Comparison of ENCODE assay signal across 8 cellular contexts in the genomic region with DNA sequence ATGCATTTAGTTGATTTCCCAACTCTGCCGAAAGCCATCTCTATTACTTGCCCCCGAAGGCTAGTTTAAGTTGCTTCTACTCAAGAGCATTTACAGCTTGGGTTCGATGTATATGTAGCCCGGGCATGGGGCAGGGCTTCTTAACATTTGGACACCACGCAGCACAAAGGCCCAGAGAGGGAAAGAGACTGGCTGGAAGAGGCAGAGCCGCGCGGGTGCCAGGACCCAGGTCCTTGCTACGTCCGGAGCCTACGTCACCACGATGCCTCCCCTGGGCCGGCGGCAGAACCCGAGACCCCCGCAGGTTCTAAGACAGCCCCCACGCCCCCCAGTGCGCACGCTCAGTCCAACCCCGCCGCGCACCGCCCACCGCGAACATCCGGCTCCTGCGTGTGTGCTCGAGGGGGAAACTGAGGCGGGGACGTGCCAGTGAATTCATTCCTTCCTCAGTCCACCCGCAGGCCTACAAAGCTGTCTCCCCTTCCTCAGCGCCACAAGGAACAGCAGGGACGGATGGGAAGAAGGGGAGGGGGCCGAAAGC. TPM values are rescaled to one million over a fixed set of nuclear protein-coding genes. Genes with fewer than 3 reads are reported as not detected.
DNase-seq lines count a peak whose midpoint lies in the region; ATAC-seq, FAIRE-seq and TF ChIP-seq lines count a peak whose summit lies in the region.

No MANE protein-coding gene starts in this region.

- peaks cover 12% of the 10 kb centered on the region for H3K4me1 ChIP-seq in CD8-positive, alpha-beta memory T cell (ENCODE audit: insufficient read depth, low read length)

- CTCF ChIA-PET in CD8-positive, alpha-beta memory T cell (lab: Charles Lee): interaction anchor here (0.9 to 4.1 kb wide), 12 partner anchors 8 to 142 kb away, joined by 3 to 46 read pairs (median 4); partner anchors contain the start of genes CTSA, DNTTIP1, NEURL2 and PLTP

- H3K4me3 ChIP-seq in CD8-positive, alpha-beta memory T cell (ENCODE audit: low read length): peak overlapping the region; percentile 97
- peak overlapping the region; percentile 98 for H3K4me3 ChIP-seq in kidney epithelial cell (ENCODE audit: low read depth, low read length)

- POLR2A ChIA-PET in CD8-positive, alpha-beta memory T cell (lab: Charles Lee): interaction anchor here (0.6 to 4.6 kb wide), 18 partner anchors 10 to 109 kb away, joined by 3 to 113 read pairs (median 4); partner anchors contain the start of genes ACOT8, CTSA, PLTP and ZNF335

- DNase-seq in CD8-positive, alpha-beta memory T cell: peak in 3 of 5 donors; percentile 39 to 80 (median 49)
- DNase-seq in RCC 7860 (ENCODE audit: low spot score): peak; percentile 9
- DNase-seq in central memory CD8-positive, alpha-beta T cell (ENCODE audit: low spot score in 2 of 2): no peak
- no peak for DNase-seq in kidney epithelial cell (ENCODE audit: low read depth)
- DNase-seq in stimulated activated CD8-positive, alpha-beta memory T cell treated with anti-CD3 and anti-CD28 coated beads, Interleukin-4, amount 100 ng/mL, for 24 hours (ENCODE audit: low read depth): peak; percentile 48
- no peak for DNase-seq in ureter (ENCODE audit: low spot score)

- H3K27me3 ChIP-seq in CD8-positive, alpha-beta memory T cell (ENCODE audit: insufficient read depth, low read length, poor library complexity, severe bottlenecking): no peaks in the 10 kb centered on the region
- no peaks in the 10 kb centered on the region for H3K27me3 ChIP-seq in kidney epithelial cell (ENCODE audit: control insufficient read depth, insufficient read depth, low read length)

- H3K9me3 Mint-ChIP-seq in CD8-positive, alpha-beta memory T cell: no peaks in the 10 kb centered on the region
- H3K9me3 Mint-ChIP-seq in central memory CD8-positive, alpha-beta T cell: no peaks in the 10 kb centered on the region

- no peaks in the 10 kb centered on the region for H3K27me3 Mint-ChIP-seq in CD8-positive, alpha-beta memory T cell
- H3K27me3 Mint-ChIP-seq in central memory CD8-positive, alpha-beta T cell: no peaks in the 10 kb centered on the region

- peak overlapping the region; percentile 90 to 97 (median 97) for H3K4me3 Mint-ChIP-seq in CD8-positive, alpha-beta memory T cell
- H3K4me3 Mint-ChIP-seq in central memory CD8-positive, alpha-beta T cell: peak overlapping the region; percentile 98

- no peak for TF ChIP-seq CTCF in kidney epithelial cell (IDR thresholded peaks at IDR 0.05; ENCODE audit: insufficient read depth, low read length, poor library complexity, severe bottlenecking)

- H3K27ac ChIP-seq in CD8-positive, alpha-beta memory T cell (ENCODE audit: low read depth, low read length): peak overlapping the region; percentile 95

- H3K9me3 ChIP-seq in CD8-positive, alpha-beta memory T cell (ENCODE audit: low read length): no peaks in the 10 kb centered on the region

- FAIRE-seq in RCC 7860 (lab: Jason Lieb, UNC): no peak

- H3K36me3 Mint-ChIP-seq in CD8-positive, alpha-beta memory T cell: peaks cover 0 to 40% (median 5%) of the 10 kb centered on the region in 3 donors
- peaks cover 39% of the 10 kb centered on the region for H3K36me3 Mint-ChIP-seq in central memory CD8-positive, alpha-beta T cell (ENCODE audit: insufficient read depth)

- peak overlapping the region; percentile 92 to 99 (median 96) for H3K27ac Mint-ChIP-seq in CD8-positive, alpha-beta memory T cell
- peak overlapping the region; percentile 96 for H3K27ac Mint-ChIP-seq in central memory CD8-positive, alpha-beta T cell (ENCODE audit: low read depth)

- peaks cover 26 to 39% (median 27%) of the 10 kb centered on the region in 3 donors for H3K4me1 Mint-ChIP-seq in CD8-positive, alpha-beta memory T cell
- peaks cover 16% of the 10 kb centered on the region for H3K4me1 Mint-ChIP-seq in central memory CD8-positive, alpha-beta T cell

- peaks cover 19% of the 10 kb centered on the region for H3K36me3 ChIP-seq in CD8-positive, alpha-beta memory T cell (ENCODE audit: insufficient read depth, low read length)
- H3K36me3 ChIP-seq in kidney epithelial cell (ENCODE audit: control insufficient read depth, insufficient read depth, low read length): peaks cover 3% of the 10 kb centered on the region

- ATAC-seq in GM19328 (IDR thresholded peaks at IDR 0.05; ENCODE audit: unreplicated experiment): peak; percentile 8
- peak; percentile 9 for ATAC-seq in HG03520 (IDR thresholded peaks at IDR 0.05; ENCODE audit: unreplicated experiment)
- no peak for ATAC-seq in central memory CD8-positive, alpha-beta T cell (replicated peaks; ENCODE audit: extremely low read depth, poor library complexity, severe bottlenecking)

RNA-seq across cellular contexts. Expression of gene PCIF1, which starts 0.4 kb away (rescaled TPM):
- total RNA-seq in CD8-positive, alpha-beta memory T cell: 10 to 100 TPM; 33.6 to 34.1 TPM
- 88.0 TPM for polyA plus RNA-seq in CD8-positive, alpha-beta memory T cell
- total RNA-seq in kidney epithelial cell (22.4 and 29.2 TPM in 2 replicates), ureter (37.5 TPM)

RNA-seq across cellular contexts. Expression of gene PLTP, which starts 22.2 kb away (rescaled TPM):
- total RNA-seq in CD8-positive, alpha-beta memory T cell: 1 to 10 TPM; 2.5 to 3.2 TPM
- polyA plus RNA-seq in CD8-positive, alpha-beta memory T cell: 0.45 TPM
- total RNA-seq in kidney epithelial cell: 55.8 and 71.1 TPM in 2 replicates
- 101 TPM for total RNA-seq in ureter

RNA-seq across cellular contexts. Expression of gene ZNF335, which starts 37.9 kb away (rescaled TPM):
- total RNA-seq in CD8-positive, alpha-beta memory T cell: 10 to 100 TPM; 37.5 to 38.3 TPM
- polyA plus RNA-seq in CD8-positive, alpha-beta memory T cell: 14.6 TPM
- 20.3 and 26.7 TPM in 2 replicates for total RNA-seq in kidney epithelial cell
- 23.9 TPM for total RNA-seq in ureter

RNA-seq across cellular contexts. Expression of gene CTSA, which starts 43.0 kb away (rescaled TPM):
- total RNA-seq in CD8-positive, alpha-beta memory T cell: 10 to 100 TPM; 81.1 to 82.1 TPM
- 219 TPM for polyA plus RNA-seq in CD8-positive, alpha-beta memory T cell
- 136 and 192 TPM in 2 replicates for total RNA-seq in kidney epithelial cell
- 98.0 TPM for total RNA-seq in ureter

RNA-seq across cellular contexts. Expression of gene NEURL2, which starts 43.1 kb away (rescaled TPM):
- total RNA-seq in CD8-positive, alpha-beta memory T cell: 1 to 10 TPM; 2.7 to 2.8 TPM
- 0.94 TPM for polyA plus RNA-seq in CD8-positive, alpha-beta memory T cell
- total RNA-seq in kidney epithelial cell (7.9 and 9.0 TPM in 2 replicates), ureter (17.9 TPM)

Comparison
In these comparisons a context has a peak if more than half of its experiments do, and no peak if none do; other contexts are left out.
1. DNase-seq: peak in CD8-positive, alpha-beta memory T cell (3 of 5), RCC 7860 (single experiment) and stimulated activated CD8-positive, alpha-beta memory T cell treated with anti-CD3 and anti-CD28 coated beads, Interleukin-4, amount 100 ng/mL, for 24 hours (single experiment); none in central memory CD8-positive, alpha-beta T cell (0 of 2), kidney epithelial cell (single experiment) and ureter (single experiment).
2. RNA of gene PLTP, which starts 22.2 kb away (total RNA-seq): 101 TPM in ureter (single experiment) and 55.8 to 71.1 TPM in kidney epithelial cell; 2.5 to 3.2 TPM in CD8-positive, alpha-beta memory T cell; every median in the first group is over 10 times any median in the second.